ENCODE assay signal across 1 cellular context in the genomic region with DNA sequence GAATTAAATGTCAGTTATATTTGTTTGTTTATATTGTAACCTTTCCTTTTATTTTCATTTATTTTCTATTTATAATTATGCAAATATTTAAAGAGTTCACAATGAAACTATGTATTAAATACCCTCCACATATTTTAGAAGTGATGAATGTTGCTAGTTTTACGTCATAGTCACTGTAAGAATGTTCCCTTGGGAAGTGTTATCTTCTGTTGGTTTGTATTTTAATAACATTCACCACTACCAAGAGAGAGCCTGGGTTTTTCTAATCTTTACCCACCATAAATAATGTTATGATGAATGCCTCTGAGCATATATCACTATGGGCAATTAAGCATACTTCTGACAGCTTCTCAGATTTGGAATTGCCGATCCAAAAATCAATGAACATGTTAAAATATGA.
TF ChIP-seq lines count a peak whose summit lies in the region.

No MANE protein-coding gene starts in this region.

TF ChIP-seq in GM23338, 12 proteins besides CTCF, POLR2A, EP300 and RAD21 (continued from another document):
- TF ChIP-seq, protein P1, sequence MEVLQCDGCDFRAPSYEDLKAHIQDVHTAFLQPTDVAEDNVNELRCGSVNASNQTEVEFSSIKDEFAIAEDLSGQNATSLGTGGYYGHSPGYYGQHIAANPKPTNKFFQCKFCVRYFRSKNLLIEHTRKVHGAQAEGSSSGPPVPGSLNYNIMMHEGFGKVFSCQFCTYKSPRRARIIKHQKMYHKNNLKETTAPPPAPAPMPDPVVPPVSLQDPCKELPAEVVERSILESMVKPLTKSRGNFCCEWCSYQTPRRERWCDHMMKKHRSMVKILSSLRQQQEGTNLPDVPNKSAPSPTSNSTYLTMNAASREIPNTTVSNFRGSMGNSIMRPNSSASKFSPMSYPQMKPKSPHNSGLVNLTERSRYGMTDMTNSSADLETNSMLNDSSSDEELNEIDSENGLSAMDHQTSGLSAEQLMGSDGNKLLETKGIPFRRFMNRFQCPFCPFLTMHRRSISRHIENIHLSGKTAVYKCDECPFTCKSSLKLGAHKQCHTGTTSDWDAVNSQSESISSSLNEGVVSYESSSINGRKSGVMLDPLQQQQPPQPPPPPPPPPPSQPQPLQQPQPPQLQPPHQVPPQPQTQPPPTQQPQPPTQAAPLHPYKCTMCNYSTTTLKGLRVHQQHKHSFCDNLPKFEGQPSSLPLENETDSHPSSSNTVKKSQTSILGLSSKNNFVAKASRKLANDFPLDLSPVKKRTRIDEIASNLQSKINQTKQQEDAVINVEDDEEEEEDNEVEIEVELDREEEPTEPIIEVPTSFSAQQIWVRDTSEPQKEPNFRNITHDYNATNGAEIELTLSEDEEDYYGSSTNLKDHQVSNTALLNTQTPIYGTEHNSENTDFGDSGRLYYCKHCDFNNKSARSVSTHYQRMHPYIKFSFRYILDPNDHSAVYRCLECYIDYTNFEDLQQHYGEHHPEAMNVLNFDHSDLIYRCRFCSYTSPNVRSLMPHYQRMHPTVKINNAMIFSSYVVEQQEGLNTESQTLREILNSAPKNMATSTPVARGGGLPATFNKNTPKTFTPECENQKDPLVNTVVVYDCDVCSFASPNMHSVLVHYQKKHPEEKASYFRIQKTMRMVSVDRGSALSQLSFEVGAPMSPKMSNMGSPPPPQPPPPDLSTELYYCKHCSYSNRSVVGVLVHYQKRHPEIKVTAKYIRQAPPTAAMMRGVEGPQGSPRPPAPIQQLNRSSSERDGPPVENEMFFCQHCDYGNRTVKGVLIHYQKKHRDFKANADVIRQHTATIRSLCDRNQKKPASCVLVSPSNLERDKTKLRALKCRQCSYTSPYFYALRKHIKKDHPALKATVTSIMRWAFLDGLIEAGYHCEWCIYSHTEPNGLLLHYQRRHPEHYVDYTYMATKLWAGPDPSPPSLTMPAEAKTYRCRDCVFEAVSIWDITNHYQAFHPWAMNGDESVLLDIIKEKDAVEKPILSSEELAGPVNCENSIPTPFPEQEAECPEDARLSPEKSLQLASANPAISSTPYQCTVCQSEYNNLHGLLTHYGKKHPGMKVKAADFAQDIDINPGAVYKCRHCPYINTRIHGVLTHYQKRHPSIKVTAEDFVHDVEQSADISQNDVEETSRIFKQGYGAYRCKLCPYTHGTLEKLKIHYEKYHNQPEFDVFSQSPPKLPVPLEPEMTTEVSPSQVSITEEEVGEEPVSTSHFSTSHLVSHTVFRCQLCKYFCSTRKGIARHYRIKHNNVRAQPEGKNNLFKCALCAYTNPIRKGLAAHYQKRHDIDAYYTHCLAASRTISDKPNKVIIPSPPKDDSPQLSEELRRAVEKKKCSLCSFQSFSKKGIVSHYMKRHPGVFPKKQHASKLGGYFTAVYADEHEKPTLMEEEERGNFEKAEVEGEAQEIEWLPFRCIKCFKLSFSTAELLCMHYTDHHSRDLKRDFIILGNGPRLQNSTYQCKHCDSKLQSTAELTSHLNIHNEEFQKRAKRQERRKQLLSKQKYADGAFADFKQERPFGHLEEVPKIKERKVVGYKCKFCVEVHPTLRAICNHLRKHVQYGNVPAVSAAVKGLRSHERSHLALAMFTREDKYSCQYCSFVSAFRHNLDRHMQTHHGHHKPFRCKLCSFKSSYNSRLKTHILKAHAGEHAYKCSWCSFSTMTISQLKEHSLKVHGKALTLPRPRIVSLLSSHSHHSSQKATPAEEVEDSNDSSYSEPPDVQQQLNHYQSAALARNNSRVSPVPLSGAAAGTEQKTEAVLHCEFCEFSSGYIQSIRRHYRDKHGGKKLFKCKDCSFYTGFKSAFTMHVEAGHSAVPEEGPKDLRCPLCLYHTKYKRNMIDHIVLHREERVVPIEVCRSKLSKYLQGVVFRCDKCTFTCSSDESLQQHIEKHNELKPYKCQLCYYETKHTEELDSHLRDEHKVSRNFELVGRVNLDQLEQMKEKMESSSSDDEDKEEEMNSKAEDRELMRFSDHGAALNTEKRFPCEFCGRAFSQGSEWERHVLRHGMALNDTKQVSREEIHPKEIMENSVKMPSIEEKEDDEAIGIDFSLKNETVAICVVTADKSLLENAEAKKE (CRISPR knock-in tag; IDR thresholded peaks at IDR 0.05): no peak
- TF ChIP-seq EZH2 (IDR thresholded peaks at IDR 0.05; ENCODE audit: low read depth, unreplicated experiment) (no peak), STAT1 (IDR thresholded peaks at IDR 0.05; ENCODE audit: unreplicated experiment) (no peak), CREB1 (CRISPR knock-in tag; IDR thresholded peaks at IDR 0.05; ENCODE audit: low read depth) (no peak), JUNB (IDR thresholded peaks at IDR 0.05; ENCODE audit: unreplicated experiment) (no peak), NANOG (IDR thresholded peaks at IDR 0.05; ENCODE audit: borderline replicate concordance) (no peak)
- TF ChIP-seq, protein P2, sequence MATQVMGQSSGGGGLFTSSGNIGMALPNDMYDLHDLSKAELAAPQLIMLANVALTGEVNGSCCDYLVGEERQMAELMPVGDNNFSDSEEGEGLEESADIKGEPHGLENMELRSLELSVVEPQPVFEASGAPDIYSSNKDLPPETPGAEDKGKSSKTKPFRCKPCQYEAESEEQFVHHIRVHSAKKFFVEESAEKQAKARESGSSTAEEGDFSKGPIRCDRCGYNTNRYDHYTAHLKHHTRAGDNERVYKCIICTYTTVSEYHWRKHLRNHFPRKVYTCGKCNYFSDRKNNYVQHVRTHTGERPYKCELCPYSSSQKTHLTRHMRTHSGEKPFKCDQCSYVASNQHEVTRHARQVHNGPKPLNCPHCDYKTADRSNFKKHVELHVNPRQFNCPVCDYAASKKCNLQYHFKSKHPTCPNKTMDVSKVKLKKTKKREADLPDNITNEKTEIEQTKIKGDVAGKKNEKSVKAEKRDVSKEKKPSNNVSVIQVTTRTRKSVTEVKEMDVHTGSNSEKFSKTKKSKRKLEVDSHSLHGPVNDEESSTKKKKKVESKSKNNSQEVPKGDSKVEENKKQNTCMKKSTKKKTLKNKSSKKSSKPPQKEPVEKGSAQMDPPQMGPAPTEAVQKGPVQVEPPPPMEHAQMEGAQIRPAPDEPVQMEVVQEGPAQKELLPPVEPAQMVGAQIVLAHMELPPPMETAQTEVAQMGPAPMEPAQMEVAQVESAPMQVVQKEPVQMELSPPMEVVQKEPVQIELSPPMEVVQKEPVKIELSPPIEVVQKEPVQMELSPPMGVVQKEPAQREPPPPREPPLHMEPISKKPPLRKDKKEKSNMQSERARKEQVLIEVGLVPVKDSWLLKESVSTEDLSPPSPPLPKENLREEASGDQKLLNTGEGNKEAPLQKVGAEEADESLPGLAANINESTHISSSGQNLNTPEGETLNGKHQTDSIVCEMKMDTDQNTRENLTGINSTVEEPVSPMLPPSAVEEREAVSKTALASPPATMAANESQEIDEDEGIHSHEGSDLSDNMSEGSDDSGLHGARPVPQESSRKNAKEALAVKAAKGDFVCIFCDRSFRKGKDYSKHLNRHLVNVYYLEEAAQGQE (IDR thresholded peaks at IDR 0.05; ENCODE audit: unreplicated experiment): no peak
